In genomic region chr11:47566166-47566546, GRCh38 we compare ENCODE assay signal across 8 cellular contexts. TPM values are rescaled to one million over a fixed set of nuclear protein-coding genes. Genes with fewer than 3 reads are reported as not detected.
DNase-seq lines count a peak whose midpoint lies in the region; ATAC-seq and TF ChIP-seq lines count a peak whose summit lies in the region.

No MANE protein-coding gene starts in this region.

- H3K4me3 ChIP-seq in BLaER1 treated with 17β-estradiol and CSF1 and Interleukin-3, amounts not matched to agents 10 nM and 100 nM: peak overlapping the region; percentile 80 to 99 (median 94)
- peak overlapping the region; percentile 84 for H3K4me3 ChIP-seq in astrocyte of the cerebellum (ENCODE audit: low read depth, low read length)
- peak overlapping the region; percentile 75 to 92 (median 85) for H3K4me3 ChIP-seq in liver (ENCODE audit: low read depth in 1 of 3, low read length in 3 of 3)
- peak overlapping the region; percentile 74 to 80 for H3K4me3 ChIP-seq in tibial artery

- peaks cover 24 to 39% (median 32%) of the 10 kb centered on the region in 11 experiments for H3K36me3 ChIP-seq in BLaER1 treated with 17β-estradiol and CSF1 and Interleukin-3, amounts not matched to agents 10 nM and 100 nM
- H3K36me3 ChIP-seq in liver (ENCODE audit: control insufficient read depth in 4 of 4, insufficient read depth in 3 of 4, low read depth in 1 of 4, low read length in 3 of 4) (peaks cover 0 to 6% (median under 1%) of the 10 kb centered on the region in 4 donors), tibial artery (peaks cover 0 to 26% (median under 1%) of the 10 kb centered on the region in 3 donors)

- H3K27me3 ChIP-seq in BLaER1 treated with 17β-estradiol and CSF1 and Interleukin-3, amounts not matched to agents 10 nM and 100 nM: no peaks in the 10 kb centered on the region
- H3K27me3 ChIP-seq in liver (ENCODE audit: control insufficient read depth in 4 of 4, insufficient read depth in 4 of 4, low read length in 3 of 4) (no peaks in the 10 kb centered on the region), tibial artery (no peaks in the 10 kb centered on the region)

- peak overlapping the region; percentile 92 to 98 (median 96) for H3K9ac ChIP-seq in BLaER1 treated with 17β-estradiol and CSF1 and Interleukin-3, amounts not matched to agents 10 nM and 100 nM
- peak overlapping the region; percentile 68 to 96 for H3K9ac ChIP-seq in liver (ENCODE audit: low read depth in 1 of 2, low read length in 2 of 2)

- intact Hi-C loops in tibial artery (cut with DNase I; ENCODE audit: low total_unique reads): no loop called here

- in situ Hi-C loops in astrocyte of the cerebellum (cut with HindIII; ENCODE audit: low sequenced_read_pairs): no loop called here

- H3K4me1 ChIP-seq in BLaER1 treated with 17β-estradiol and CSF1 and Interleukin-3, amounts not matched to agents 10 nM and 100 nM: peaks cover 22 to 35% (median 26%) of the 10 kb centered on the region in 10 experiments
- H3K4me1 ChIP-seq in liver (ENCODE audit: control insufficient read depth in 4 of 4, insufficient read depth in 4 of 4, low read length in 3 of 4) (peaks cover 0 to 15% (median 5%) of the 10 kb centered on the region in 4 donors), tibial artery (peaks cover 0 to 19% (median 15%) of the 10 kb centered on the region in 4 donors)

- peak overlapping the region; percentile 88 to 96 (median 92) for H3K27ac ChIP-seq in BLaER1 treated with 17β-estradiol and CSF1 and Interleukin-3, amounts not matched to agents 10 nM and 100 nM
- peak overlapping the region; percentile 66 to 73 for H3K27ac ChIP-seq in liver (ENCODE audit: low read depth in 1 of 2, low read length in 2 of 2)
- peak overlapping the region; percentile 82 to 89 for H3K27ac ChIP-seq in tibial artery

- TF ChIP-seq RAD21 in liver (IDR thresholded peaks at IDR 0.05): no peak

- peak overlapping the region; percentile 91 to 100 (median 99) for H3K4me2 ChIP-seq in BLaER1 treated with 17β-estradiol and CSF1 and Interleukin-3, amounts not matched to agents 10 nM and 100 nM

- H4K20me1 ChIP-seq in BLaER1 treated with 17β-estradiol and CSF1 and Interleukin-3, amounts not matched to agents 10 nM and 100 nM: peaks cover 7 to 26% (median 16%) of the 10 kb centered on the region in 11 experiments; a peak in 19 of 22 replicates

- ATAC-seq in HG02852 (IDR thresholded peaks at IDR 0.05; ENCODE audit: unreplicated experiment) (peak; percentile 6), HG03354 (IDR thresholded peaks at IDR 0.05; ENCODE audit: poor library complexity, severe bottlenecking, unreplicated experiment) (no peak)

- WGBS in liver: 29% methylated on average over 16 of the region's 16 CpGs

- TF ChIP-seq CTCF in astrocyte of the cerebellum (IDR thresholded peaks at IDR 0.05; ENCODE audit: low read depth, low read length, missing control alignments): no peak
- no peak for TF ChIP-seq CTCF in liver (IDR thresholded peaks at IDR 0.05; ENCODE audit: low read depth, low read length, missing input control)
- no peak for TF ChIP-seq CTCF in tibial artery (IDR thresholded peaks at IDR 0.05)

- no peak for DNase-seq in astrocyte of the cerebellum (ENCODE audit: low read depth)
- no peak for DNase-seq in tibial artery
- DNase-seq in AML-193 (lab: John Stamatoyannopoulos, UW): no peak
- no peak for DNase-seq in mucosa of gallbladder (ENCODE audit: low spot score)

- H3K9me3 ChIP-seq in BLaER1 treated with 17β-estradiol and CSF1 and Interleukin-3, amounts not matched to agents 10 nM and 100 nM (replicated peaks in 1 of 11): no peaks in the 10 kb centered on the region
- H3K9me3 ChIP-seq in liver (ENCODE audit: control insufficient read depth in 4 of 4, low read length in 3 of 4) (no peaks in the 10 kb centered on the region), tibial artery (no peaks in the 10 kb centered on the region)

TF ChIP-seq in liver, 16 proteins besides CTCF, POLR2A, EP300 and RAD21:
- no peak for TF ChIP-seq RXRA (IDR thresholded peaks at IDR 0.05)
- no peak for TF ChIP-seq ATF3 (IDR thresholded peaks at IDR 0.05)
- no peak for TF ChIP-seq NR2F2 (IDR thresholded peaks at IDR 0.05)
- TF ChIP-seq HNF4G (IDR thresholded peaks at IDR 0.05): no peak
- TF ChIP-seq JUND (IDR thresholded peaks at IDR 0.05): no peak
- TF ChIP-seq HNF4A (conservative IDR thresholded peaks at IDR 0.05): no peak
- TF ChIP-seq, protein P1, sequence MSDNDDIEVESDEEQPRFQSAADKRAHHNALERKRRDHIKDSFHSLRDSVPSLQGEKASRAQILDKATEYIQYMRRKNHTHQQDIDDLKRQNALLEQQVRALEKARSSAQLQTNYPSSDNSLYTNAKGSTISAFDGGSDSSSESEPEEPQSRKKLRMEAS (IDR thresholded peaks at IDR 0.05): no peak
- no peak for TF ChIP-seq FOXA2 (IDR thresholded peaks at IDR 0.05)
- no peak for TF ChIP-seq EGR1 (IDR thresholded peaks at IDR 0.05; ENCODE audit: low read depth in 2 of 2)
- TF ChIP-seq SP1 (IDR thresholded peaks at IDR 0.05): no peak
- TF ChIP-seq TAF1 (conservative IDR thresholded peaks at IDR 0.05): no peak
- TF ChIP-seq, protein P2, sequence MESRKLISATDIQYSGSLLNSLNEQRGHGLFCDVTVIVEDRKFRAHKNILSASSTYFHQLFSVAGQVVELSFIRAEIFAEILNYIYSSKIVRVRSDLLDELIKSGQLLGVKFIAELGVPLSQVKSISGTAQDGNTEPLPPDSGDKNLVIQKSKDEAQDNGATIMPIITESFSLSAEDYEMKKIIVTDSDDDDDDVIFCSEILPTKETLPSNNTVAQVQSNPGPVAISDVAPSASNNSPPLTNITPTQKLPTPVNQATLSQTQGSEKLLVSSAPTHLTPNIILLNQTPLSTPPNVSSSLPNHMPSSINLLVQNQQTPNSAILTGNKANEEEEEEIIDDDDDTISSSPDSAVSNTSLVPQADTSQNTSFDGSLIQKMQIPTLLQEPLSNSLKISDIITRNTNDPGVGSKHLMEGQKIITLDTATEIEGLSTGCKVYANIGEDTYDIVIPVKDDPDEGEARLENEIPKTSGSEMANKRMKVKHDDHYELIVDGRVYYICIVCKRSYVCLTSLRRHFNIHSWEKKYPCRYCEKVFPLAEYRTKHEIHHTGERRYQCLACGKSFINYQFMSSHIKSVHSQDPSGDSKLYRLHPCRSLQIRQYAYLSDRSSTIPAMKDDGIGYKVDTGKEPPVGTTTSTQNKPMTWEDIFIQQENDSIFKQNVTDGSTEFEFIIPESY (IDR thresholded peaks at IDR 0.05): no peak
- no peak for TF ChIP-seq FOXA1 (IDR thresholded peaks at IDR 0.05)
- no peak for TF ChIP-seq YY1 (IDR thresholded peaks at IDR 0.05)
- TF ChIP-seq, protein P3, sequence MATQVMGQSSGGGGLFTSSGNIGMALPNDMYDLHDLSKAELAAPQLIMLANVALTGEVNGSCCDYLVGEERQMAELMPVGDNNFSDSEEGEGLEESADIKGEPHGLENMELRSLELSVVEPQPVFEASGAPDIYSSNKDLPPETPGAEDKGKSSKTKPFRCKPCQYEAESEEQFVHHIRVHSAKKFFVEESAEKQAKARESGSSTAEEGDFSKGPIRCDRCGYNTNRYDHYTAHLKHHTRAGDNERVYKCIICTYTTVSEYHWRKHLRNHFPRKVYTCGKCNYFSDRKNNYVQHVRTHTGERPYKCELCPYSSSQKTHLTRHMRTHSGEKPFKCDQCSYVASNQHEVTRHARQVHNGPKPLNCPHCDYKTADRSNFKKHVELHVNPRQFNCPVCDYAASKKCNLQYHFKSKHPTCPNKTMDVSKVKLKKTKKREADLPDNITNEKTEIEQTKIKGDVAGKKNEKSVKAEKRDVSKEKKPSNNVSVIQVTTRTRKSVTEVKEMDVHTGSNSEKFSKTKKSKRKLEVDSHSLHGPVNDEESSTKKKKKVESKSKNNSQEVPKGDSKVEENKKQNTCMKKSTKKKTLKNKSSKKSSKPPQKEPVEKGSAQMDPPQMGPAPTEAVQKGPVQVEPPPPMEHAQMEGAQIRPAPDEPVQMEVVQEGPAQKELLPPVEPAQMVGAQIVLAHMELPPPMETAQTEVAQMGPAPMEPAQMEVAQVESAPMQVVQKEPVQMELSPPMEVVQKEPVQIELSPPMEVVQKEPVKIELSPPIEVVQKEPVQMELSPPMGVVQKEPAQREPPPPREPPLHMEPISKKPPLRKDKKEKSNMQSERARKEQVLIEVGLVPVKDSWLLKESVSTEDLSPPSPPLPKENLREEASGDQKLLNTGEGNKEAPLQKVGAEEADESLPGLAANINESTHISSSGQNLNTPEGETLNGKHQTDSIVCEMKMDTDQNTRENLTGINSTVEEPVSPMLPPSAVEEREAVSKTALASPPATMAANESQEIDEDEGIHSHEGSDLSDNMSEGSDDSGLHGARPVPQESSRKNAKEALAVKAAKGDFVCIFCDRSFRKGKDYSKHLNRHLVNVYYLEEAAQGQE (IDR thresholded peaks at IDR 0.05): no peak
- TF ChIP-seq GABPA (IDR thresholded peaks at IDR 0.05 in 1 of 2, conservative IDR thresholded peaks at IDR 0.05 in 1 of 2): no peak

RNA-seq across cellular contexts. Expression of gene PTPMT1, which starts 0.8 kb away (rescaled TPM):
- 10 to 100 TPM; 28.7 to 40.4 TPM for total RNA-seq in liver
- 10 to 100 TPM; 32.9 to 34.1 TPM for polyA plus RNA-seq in liver
- total RNA-seq in mucosa of gallbladder: 45.1 TPM

RNA-seq across cellular contexts. Expression of gene KBTBD4, which starts 12.6 kb away (rescaled TPM):
- total RNA-seq in liver (10 to 100 TPM in 1 of 2 donors, 1 to 10 TPM in 1; 9.1 to 12.0 TPM), mucosa of gallbladder (20.3 TPM)
- polyA plus RNA-seq in liver: 1 to 10 TPM; 5.6 to 8.2 TPM

RNA-seq across cellular contexts. Expression of gene NDUFS3, which starts 12.7 kb away (rescaled TPM):
- 10 to 100 TPM; 43.8 to 55.0 TPM for total RNA-seq in liver
- 100 to 1,000 TPM in 1 of 2 donors, 10 to 100 TPM in 1; 80.6 to 101 TPM for polyA plus RNA-seq in liver
- total RNA-seq in mucosa of gallbladder: 97.8 TPM

RNA-seq across cellular contexts. Expression of gene CELF1, which starts 13.2 kb away (rescaled TPM):
- 100 to 1,000 TPM in 1 of 2 donors, 10 to 100 TPM in 1; 66.7 to 139 TPM for total RNA-seq in liver
- 10 to 100 TPM; 23.5 to 53.8 TPM for polyA plus RNA-seq in liver
- total RNA-seq in mucosa of gallbladder: 102 TPM

RNA-seq across cellular contexts. Expression of gene FAM180B, which starts 20.3 kb away (rescaled TPM):
- total RNA-seq in liver: not detected
- not detected for polyA plus RNA-seq in liver
- 0.14 TPM for total RNA-seq in mucosa of gallbladder
